ENCODE assay signal across 24 cellular contexts in the genomic region with DNA sequence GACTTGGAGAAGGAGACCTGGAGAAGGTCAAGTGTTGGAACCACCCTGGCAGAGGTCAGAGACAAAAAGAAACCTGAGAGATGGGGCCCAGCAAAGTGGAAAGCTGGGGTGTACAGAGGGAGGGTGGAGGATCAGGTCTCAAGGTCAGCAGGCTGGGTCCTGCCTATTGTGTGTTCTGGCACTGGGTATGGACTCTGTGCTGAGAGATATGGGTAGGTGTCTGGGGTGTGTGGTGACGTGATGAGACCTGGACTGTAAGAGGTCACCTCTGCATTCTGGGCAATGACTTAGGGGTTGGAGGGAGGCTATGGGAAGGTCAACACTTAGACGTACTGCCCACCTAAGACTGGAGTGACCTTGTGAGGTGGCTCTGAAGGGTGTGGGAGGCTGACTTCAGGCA.
"Had no signal": no experiment of that assay in that cellular context is flagged by ENCODE, and none has a peak within 500 bp of the region (broad histone marks: within the 10 kb centered on the region; RNA-seq: fewer than 3 reads in every experiment).

No MANE protein-coding gene starts in this region.

- ATAC-seq: naive thymus-derived CD8-positive, alpha-beta T cell; right lobe of liver; stimulated activated naive B cell treated with anti-CD40 and anti-IgM and Interleukin-4, amounts not matched to agents 10 μg/mL and 1 μg/mL and 100 μg/mL, for 72 hours; stimulated activated naive CD8-positive, alpha-beta T cell treated with anti-CD3 and anti-CD28 coated beads, Interleukin-15, Interleukin-2, amounts not matched to agents 100 U/mL and 50 U/mL, for 24 hours had no signal

- H3K27ac ChIP-seq: left ventricle myocardium inferior, neutrophil, right atrium auricular region, right lobe of liver, stomach, testis, thyroid gland, transverse colon, upper lobe of left lung, vagina had no signal

- H3K27ac Mint-ChIP-seq: nephron; progenitor cell of endocrine pancreas; stimulated activated naive B cell treated with anti-CD40 and anti-IgM and Interleukin-4, amounts not matched to agents 10 μg/mL and 1 μg/mL and 100 μg/mL, for 72 hours had no signal

- H3K36me3 ChIP-seq: left ventricle myocardium inferior, neutrophil, right atrium auricular region, right lobe of liver, stomach, thyroid gland, transverse colon, upper lobe of left lung, vagina had no signal

- H3K4me1 ChIP-seq: left ventricle myocardium inferior, right atrium auricular region, right lobe of liver, stomach, testis, thyroid gland, transverse colon, upper lobe of left lung, vagina had no signal

- H3K4me1 Mint-ChIP-seq: nephron; neural crest cell; stimulated activated naive B cell treated with anti-CD40 and anti-IgM and Interleukin-4, amounts not matched to agents 10 μg/mL and 1 μg/mL and 100 μg/mL, for 72 hours had no signal

- H3K4me3 Mint-ChIP-seq: naive thymus-derived CD8-positive, alpha-beta T cell; nephron; neural crest cell; stimulated activated naive B cell treated with anti-CD40 and anti-IgM and Interleukin-4, amounts not matched to agents 10 μg/mL and 1 μg/mL and 100 μg/mL, for 72 hours had no signal

- H3K4me2 ChIP-seq: smooth muscle cell had no signal

- H3K27me3 Mint-ChIP-seq: progenitor cell of endocrine pancreas had no signal

- H3K4me3 ChIP-seq: left ventricle myocardium inferior, right atrium auricular region, right lobe of liver, smooth muscle cell, stomach, testis, thyroid gland, transverse colon, upper lobe of left lung, vagina had no signal

- DNase-seq: islet precursor cell; left ventricle myocardium inferior; mesenchymal stem cell; naive thymus-derived CD8-positive, alpha-beta T cell; occipital lobe; right lobe of liver; stimulated activated CD4-positive, alpha-beta T cell treated with anti-CD3 and anti-CD28 coated beads, Interleukin-1b, Interleukin-23, amount 100 ng/mL, for 48 hours; stimulated activated CD4-positive, alpha-beta T cell treated with anti-CD3 and anti-CD28 coated beads, Interleukin-2, amount 100 ng/mL, for 48 hours; stimulated activated CD4-positive, alpha-beta T cell treated with anti-CD3 and anti-CD28 coated beads, Interleukin-4, amount 100 ng/mL, for 4 hours; stimulated activated CD8-positive, alpha-beta memory T cell treated with anti-CD3 and anti-CD28 coated beads, Interleukin-4, amount 100 ng/mL, for 48 hours; stimulated activated naive B cell treated with anti-CD40 and anti-IgM and Interleukin-4, amounts not matched to agents 10 μg/mL and 1 μg/mL and 100 μg/mL, for 72 hours; stimulated activated naive CD8-positive, alpha-beta T cell treated with anti-CD3 and anti-CD28 coated beads, Interleukin-15, Interleukin-2, amounts not matched to agents 100 U/mL and 50 U/mL, for 24 hours; stomach; testis; thyroid gland; transverse colon had no signal

- H3K27me3 ChIP-seq: neutrophil, right atrium auricular region, right lobe of liver, stomach, testis, thyroid gland, transverse colon, upper lobe of left lung, vagina had no signal

- H3K9me3 ChIP-seq: left ventricle myocardium inferior, neutrophil, right atrium auricular region, right lobe of liver, testis, thyroid gland, upper lobe of left lung, vagina had no signal
